Comparison of ENCODE assay signal across 8 cellular contexts in genomic region chr1:200258447-200259375, GRCh38.
DNase-seq lines count a peak whose midpoint lies in the region; ATAC-seq and TF ChIP-seq lines count a peak whose summit lies in the region.

No MANE protein-coding gene starts in this region.

- no peaks in the 10 kb centered on the region for H3K9me3 ChIP-seq in osteoblast (ENCODE audit: low read depth, low read length)
- no peaks in the 10 kb centered on the region for H3K9me3 ChIP-seq in effector memory CD4-positive, alpha-beta T cell (ENCODE audit: control insufficient read depth, low read length)

- H3K27me3 ChIP-seq in brain microvascular endothelial cell (replicated peaks) (no peaks in the 10 kb centered on the region), osteoblast (ENCODE audit: insufficient read depth, low read length) (no peaks in the 10 kb centered on the region)
- no peaks in the 10 kb centered on the region for H3K27me3 ChIP-seq in effector memory CD4-positive, alpha-beta T cell (replicated peaks; ENCODE audit: control insufficient read depth, insufficient read depth, low read length, poor library complexity, severe bottlenecking)

- no peaks in the 10 kb centered on the region for H3K79me2 ChIP-seq in osteoblast (ENCODE audit: insufficient read depth, low read length)

- no peak overlapping the region for H3K4me2 ChIP-seq in osteoblast (ENCODE audit: insufficient read depth, low read length)

- ATAC-seq in GM19035 (IDR thresholded peaks at IDR 0.05; ENCODE audit: unreplicated experiment) (peak; percentile 38), left cardiac atrium (no peak)

- in situ Hi-C loops in brain microvascular endothelial cell (cut with HindIII; ENCODE audit: low pct_ligation_motif_present, low sequenced_read_pairs), result no loop called here

- intact Hi-C loops in left cardiac atrium (cut with DNase I), result no loop called here

- TF ChIP-seq CTCF in C4-2B (conservative IDR thresholded peaks at IDR 0.05) (peak; percentile 77), brain microvascular endothelial cell (IDR thresholded peaks at IDR 0.05; ENCODE audit: low read depth, low read length, missing control alignments) (peak; percentile 69), osteoblast (IDR thresholded peaks at IDR 0.05; ENCODE audit: extremely low read depth, low read depth, low read length) (peak; percentile 61)

- H3K27ac ChIP-seq in C4-2B, result no peak overlapping the region
- no peak overlapping the region for H3K27ac ChIP-seq in brain microvascular endothelial cell
- no peak overlapping the region for H3K27ac ChIP-seq in osteoblast (ENCODE audit: low read depth, low read length)
- no peak overlapping the region for H3K27ac ChIP-seq in effector memory CD4-positive, alpha-beta T cell (ENCODE audit: insufficient read depth, low read length, poor library complexity, severe bottlenecking)

- H4K20me1 ChIP-seq in osteoblast (ENCODE audit: insufficient read depth, low read length), result no peaks in the 10 kb centered on the region

- DNase-seq in LoVo (ENCODE audit: low spot score), result peak; percentile 37
- no peak for DNase-seq in brain microvascular endothelial cell
- DNase-seq in osteoblast (ENCODE audit: insufficient read length, low spot score, missing footprints), result peak; percentile 53
- no peak for DNase-seq in effector memory CD4-positive, alpha-beta T cell
- no peak for DNase-seq in left cardiac atrium
- no peak for DNase-seq in stimulated activated CD4-positive, alpha-beta T cell treated with anti-CD3 and anti-CD28 coated beads, Interleukin-2, amount 100 ng/mL, for 48 hours

- no peak overlapping the region for H3K4me3 ChIP-seq in brain microvascular endothelial cell (ENCODE audit: low read depth, low read length)
- no peak overlapping the region for H3K4me3 ChIP-seq in osteoblast (ENCODE audit: insufficient read depth, low read length)
- H3K4me3 ChIP-seq in effector memory CD4-positive, alpha-beta T cell (ENCODE audit: insufficient read depth, low read depth, low read length, poor library complexity, severe bottlenecking), result no peak overlapping the region

- no peak overlapping the region for H2AFZ ChIP-seq in osteoblast (ENCODE audit: low read length)

- H3K36me3 ChIP-seq in brain microvascular endothelial cell (replicated peaks) (no peaks in the 10 kb centered on the region), osteoblast (ENCODE audit: insufficient read depth, low read length) (no peaks in the 10 kb centered on the region)
- H3K36me3 ChIP-seq in effector memory CD4-positive, alpha-beta T cell (ENCODE audit: control insufficient read depth, insufficient read depth, low read length), result no peaks in the 10 kb centered on the region

- H3K4me1 ChIP-seq in osteoblast (ENCODE audit: insufficient read depth, low read length), result no peaks in the 10 kb centered on the region
- H3K4me1 ChIP-seq in effector memory CD4-positive, alpha-beta T cell (ENCODE audit: control insufficient read depth, insufficient read depth, low read length, poor library complexity, severe bottlenecking), result no peaks in the 10 kb centered on the region

Comparison
In these comparisons a context has a peak if more than half of its experiments do, and no peak if none do; other contexts are left out.
1. DNase-seq: peak in LoVo (single experiment) and osteoblast (single experiment); none in brain microvascular endothelial cell (single experiment), effector memory CD4-positive, alpha-beta T cell (0 of 3), left cardiac atrium (single experiment) and stimulated activated CD4-positive, alpha-beta T cell treated with anti-CD3 and anti-CD28 coated beads, Interleukin-2, amount 100 ng/mL, for 48 hours (0 of 2).
2. Peak in every context shown above with its lines, with median percentiles within 50 percentile points of each other: CTCF ChIP-seq.